15 cellular contexts compared by ENCODE assay signal in the genomic region with DNA sequence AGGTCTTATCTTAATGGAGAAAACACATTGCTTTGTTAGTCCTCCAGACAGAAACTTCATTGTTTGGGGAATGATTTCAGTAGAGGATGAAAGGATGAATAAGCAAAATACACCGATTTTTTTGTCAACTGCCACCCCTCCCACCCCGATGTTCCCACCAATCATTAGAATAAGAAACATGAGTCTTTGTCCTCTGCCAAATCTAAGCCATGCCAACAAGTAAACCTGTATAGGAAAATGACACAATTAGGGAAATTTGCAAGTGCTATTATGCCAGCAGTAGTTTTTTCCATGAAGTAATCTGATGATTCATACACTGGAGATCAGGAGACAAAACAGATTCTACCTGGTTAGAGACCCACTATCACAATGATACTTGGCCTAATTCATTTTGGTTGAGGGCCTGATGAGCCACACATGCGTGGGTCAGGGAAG. TPM values are rescaled to one million over a fixed set of nuclear protein-coding genes. Genes with fewer than 3 reads are reported as not detected.
DNase-seq lines count a peak whose midpoint lies in the region; ATAC-seq, FAIRE-seq and TF ChIP-seq lines count a peak whose summit lies in the region.
"Had no signal": no experiment of that assay in that cellular context is flagged by ENCODE, and none has a peak within 500 bp of the region (broad histone marks: within the 10 kb centered on the region; RNA-seq: fewer than 3 reads in every experiment).

No MANE protein-coding gene starts in this region.

- no peak for TF ChIP-seq CTCF in tibial artery (IDR thresholded peaks at IDR 0.05)

- FAIRE-seq in GM12892 (lab: Jason Lieb, UNC), result no peak

- TF ChIP-seq POLR2A in GM12892 (IDR thresholded peaks at IDR 0.05; ENCODE audit: low read depth, low read length), result no peak

- H3K27me3 ChIP-seq in tibial artery, result no peaks in the 10 kb centered on the region

- no peak for ATAC-seq in left lobe of liver
- ATAC-seq: activated CD4-positive, CD25-positive, alpha-beta regulatory T cell treated with anti-CD3 and anti-CD28 coated beads, Interleukin-2, amount 50 U/mL, for 24 hours; Right ventricle myocardium inferior; sciatic nerve had no signal

- H3K9me3 ChIP-seq in tibial artery, result no peaks in the 10 kb centered on the region

- H3K36me3 ChIP-seq in tibial artery, result no peaks in the 10 kb centered on the region

- H3K4me3 ChIP-seq in tibial artery, result no peak overlapping the region
- H3K4me3 ChIP-seq: coronary artery had no signal

- H3K4me1 ChIP-seq in tibial artery, result no peaks in the 10 kb centered on the region

- intact Hi-C loops in tibial artery (cut with DNase I; ENCODE audit: low total_unique reads), result no loop called here

- DNase-seq in NCI-H1436 (lab: John Stamatoyannopoulos, UW) (peak; percentile 15), NCI-H1436 treated with DMSO at 0.1 percent for 48 hours (lab: John Stamatoyannopoulos, UW) (no peak), SW 1271 (lab: John Stamatoyannopoulos, UW) (peak; percentile 44 to 60), fibroblast of the conjunctiva (ENCODE audit: low read depth) (peak; percentile 55), stromal cell of bone marrow (ENCODE audit: low read depth) (peak; percentile 41), GM12892 (ENCODE audit: insufficient read length) (no peak), tibial artery (no peak), left lobe of liver (ENCODE audit: low spot score) (no peak)
- DNase-seq: activated effector memory CD4-positive, alpha-beta T cell treated with anti-CD3 and anti-CD28 coated beads, Interleukin-2, amount 50 U/mL, for 16 hours had no signal

- H3K27ac ChIP-seq in tibial artery, result no peak overlapping the region
- H3K27ac ChIP-seq: 22Rv1 had no signal

RNA-seq across cellular contexts. Expression of gene FLRT2, which starts 35.9 kb away (rescaled TPM):
- 0.06 TPM for polyA plus RNA-seq in GM12892 (2012; ENCODE audit: missing spikeins)
- total RNA-seq in left lobe of liver, result 1.7 TPM
- total RNA-seq: G401 had no signal

Comparison
In these comparisons a context has a peak if more than half of its experiments do, and no peak if none do; other contexts are left out.
1. DNase-seq: peak in NCI-H1436 (single experiment), SW 1271 (2 of 2), fibroblast of the conjunctiva (single experiment) and stromal cell of bone marrow (single experiment); none in NCI-H1436 treated with DMSO at 0.1 percent for 48 hours (single experiment), GM12892 (single experiment), tibial artery (0 of 2) and left lobe of liver (single experiment).